8 cellular contexts compared by ENCODE assay signal in genomic region chr18:35029770-35030169, GRCh38. TPM values are rescaled to one million over a fixed set of nuclear protein-coding genes. Genes with fewer than 3 reads are reported as not detected.
DNase-seq lines count a peak whose midpoint lies in the region; ATAC-seq, FAIRE-seq and TF ChIP-seq lines count a peak whose summit lies in the region.

No MANE protein-coding gene starts in this region.

- in situ Hi-C loops in GM13977 (cut with MboI; ENCODE audit: low pct_unique_long_range_greater_than_20kb, low sequenced_read_pairs, unreplicated experiment): no loop called here

- whole genome bisulfite sequencing in heart right ventricle, 2 donors: 22 to 42% methylated on average over 3 of the region's 3 CpGs

- no peak for FAIRE-seq in HTR-8/SVneo (lab: Jason Lieb, UNC)

- H3K4me3 ChIP-seq in OCI-LY1 (ENCODE audit: low read depth, low read length, poor library complexity, severe bottlenecking): peak overlapping the region; percentile 33
- peak overlapping the region in 9 of 10 donors; percentile 4 to 50 (median 36) for H3K4me3 ChIP-seq in heart right ventricle
- H3K4me3 ChIP-seq in upper lobe of right lung: peak overlapping the region; percentile 37
- no peak overlapping the region for H3K4me3 ChIP-seq in BE2C (ENCODE audit: low read depth, low read length)

- H3K27me3 ChIP-seq in OCI-LY1 (ENCODE audit: insufficient read depth, low read length): no peaks in the 10 kb centered on the region
- H3K27me3 ChIP-seq in heart right ventricle: no peaks in the 10 kb centered on the region
- H3K27me3 ChIP-seq in upper lobe of right lung: no peaks in the 10 kb centered on the region
- H3K27me3 ChIP-seq in BE2C: no peaks in the 10 kb centered on the region

- H3F3A ChIP-seq in OCI-LY1 (ENCODE audit: insufficient read depth, low read length): no peaks in the 10 kb centered on the region

- H3K36me3 ChIP-seq in OCI-LY1 (ENCODE audit: insufficient read depth, low read length) (no peaks in the 10 kb centered on the region), heart right ventricle (no peaks in the 10 kb centered on the region), upper lobe of right lung (no peaks in the 10 kb centered on the region), BE2C (no peaks in the 10 kb centered on the region)

- peak overlapping the region; percentile 59 for H3K4me2 ChIP-seq in OCI-LY1 (ENCODE audit: low read length)

- DNase-seq in GM13977 (ENCODE audit: low spot score): peak; percentile 31
- no peak for DNase-seq in heart right ventricle
- DNase-seq in upper lobe of right lung: no peak
- DNase-seq in NCI-H146 (lab: John Stamatoyannopoulos, UW): no peak
- no peak for DNase-seq in HTR-8/SVneo (ENCODE audit: insufficient read length, low spot score)
- DNase-seq in BE2C: no peak

- ATAC-seq in GM21717 (IDR thresholded peaks at IDR 0.05; ENCODE audit: unreplicated experiment) (peak; percentile 90), heart right ventricle (peak in 4 of 8 donors; percentile 39 to 56 (median 50)), upper lobe of right lung (peak; percentile 30)

- intact Hi-C loops in heart right ventricle (cut with DNase I) (loop anchor here in 6 of 10 donors (5.0 to 10.0 kb wide), 4 partner anchors 108 to 315 kb away; partner anchors contain the start of gene ZNF24 (in 1 of the 6)), upper lobe of right lung (cut with DNase I) (no loop called here)

- no peaks in the 10 kb centered on the region for H3K79me2 ChIP-seq in OCI-LY1 (ENCODE audit: insufficient read depth, low read length)

- H3K4me1 ChIP-seq in OCI-LY1 (ENCODE audit: insufficient read depth, low read length, severe bottlenecking) (peaks cover 33% of the 10 kb centered on the region), heart right ventricle (peaks cover 8 to 45% (median 30%) of the 10 kb centered on the region in 9 donors), upper lobe of right lung (peaks cover 38% of the 10 kb centered on the region), BE2C (no peaks in the 10 kb centered on the region)

- TF ChIP-seq CTCF in GM13977 (IDR thresholded peaks at IDR 0.05; ENCODE audit: extremely low read depth, insufficient read depth, missing control alignments): no peak
- TF ChIP-seq CTCF in OCI-LY1 (IDR thresholded peaks at IDR 0.05; ENCODE audit: low read length): peak; percentile 8; the same call in 1 of the 2 replicates
- TF ChIP-seq CTCF in heart right ventricle (IDR thresholded peaks at IDR 0.05): peak in 4 of 9 donors; percentile 15 to 36 (median 28)
- TF ChIP-seq CTCF in upper lobe of right lung (IDR thresholded peaks at IDR 0.05): peak; percentile 17
- TF ChIP-seq CTCF in BE2C (IDR thresholded peaks at IDR 0.05; ENCODE audit: low read depth, low read length): no peak

- H3K9me2 ChIP-seq in OCI-LY1 (ENCODE audit: low read depth, low read length): no peaks in the 10 kb centered on the region

- peak overlapping the region; percentile 41; the same call in 1 of the 2 replicates for H3K9ac ChIP-seq in OCI-LY1 (ENCODE audit: low read length)

- H3K27ac ChIP-seq in OCI-LY1 (ENCODE audit: low read depth, low read length, poor library complexity, severe bottlenecking): peak overlapping the region; percentile 56
- H3K27ac ChIP-seq in heart right ventricle: peak overlapping the region in 9 of 10 donors; percentile 3 to 92 (median 42)
- H3K27ac ChIP-seq in upper lobe of right lung: peak overlapping the region; percentile 81

- peak overlapping the region; percentile 94 for H2AFZ ChIP-seq in OCI-LY1 (ENCODE audit: low read length)

- no peaks in the 10 kb centered on the region for H4K20me1 ChIP-seq in OCI-LY1 (ENCODE audit: insufficient read depth, low read length)

- H3K9me3 ChIP-seq in OCI-LY1 (ENCODE audit: low read length): no peaks in the 10 kb centered on the region
- no peaks in the 10 kb centered on the region for H3K9me3 ChIP-seq in heart right ventricle
- no peaks in the 10 kb centered on the region for H3K9me3 ChIP-seq in upper lobe of right lung
- H3K9me3 ChIP-seq in BE2C: no peaks in the 10 kb centered on the region

RNA-seq across cellular contexts. Expression of gene MAPRE2, which starts 11.4 kb away (rescaled TPM):
- 100 to 1,000 TPM in 8 of 10 donors, 10 to 100 TPM in 2; 63.9 to 211 (median 137) TPM for total RNA-seq in heart right ventricle
- 10 to 100 TPM; 31.7 to 71.1 TPM for polyA plus RNA-seq in heart right ventricle
- total RNA-seq in upper lobe of right lung: 35.4 TPM
- polyA plus RNA-seq in BE2C (2012; ENCODE audit: insufficient read depth, insufficient read length, low read depth): 42.2 TPM

Comparison
In these comparisons a context has a peak if more than half of its experiments do, and no peak if none do; other contexts are left out.
1. CTCF ChIP-seq: peak in OCI-LY1 (single experiment) and upper lobe of right lung (single experiment); none in GM13977 (single experiment) and BE2C (single experiment).
2. Peak in every context shown above with its lines, with median percentiles within 50 percentile points of each other: H3K27ac ChIP-seq.